8 cellular contexts compared by ENCODE assay signal in genomic region chr7:149873968-149874643, GRCh38. TPM values are rescaled to one million over a fixed set of nuclear protein-coding genes. Genes with fewer than 3 reads are reported as not detected.
A peak's percentile ranks its signal among the peaks of the same experiment; 100 is the strongest.
DNase-seq lines count a peak whose midpoint lies in the region; ATAC-seq, FAIRE-seq and TF ChIP-seq lines count a peak whose summit lies in the region.

Gene ATP6V0E2, plus strand, starts transcription at chr7:149873969. Its CDS starts 97 bp downstream, at chr7:149874066.

- peak within 1 kb of the TSS; percentile 70 to 81 (median 75) for H3K4me3 ChIP-seq in BLaER1 treated with 17β-estradiol and CSF1 and Interleukin-3, amounts not matched to agents 10 nM and 100 nM
- H3K4me3 ChIP-seq in keratinocyte (ENCODE audit: control insufficient read depth in 2 of 3, extremely low read depth in 1 of 3, insufficient read depth in 2 of 3, low read depth in 1 of 3, low read length in 3 of 3), result peak within 1 kb of the TSS; percentile 61 to 80 (median 71)
- H3K4me3 ChIP-seq in subcutaneous abdominal adipose tissue (ENCODE audit: low read depth in 1 of 5, low read length in 5 of 5), result peak within 1 kb of the TSS; percentile 70 to 82 (median 77)

- no peak for FAIRE-seq in keratinocyte (lab: Jason Lieb, UNC)

- peaks cover 36 to 63% (median 53%) of the 10 kb centered on the region in 10 experiments for H3K4me1 ChIP-seq in BLaER1 treated with 17β-estradiol and CSF1 and Interleukin-3, amounts not matched to agents 10 nM and 100 nM
- H3K4me1 ChIP-seq in keratinocyte (ENCODE audit: control insufficient read depth, extremely low read depth, insufficient read depth, low read length) (peaks cover 13% of the 10 kb centered on the region), subcutaneous abdominal adipose tissue (ENCODE audit: control insufficient read depth in 5 of 5, insufficient read depth in 5 of 5, low read length in 5 of 5) (peaks cover 0 to 64% (median 59%) of the 10 kb centered on the region in 5 donors)

- H3K27ac ChIP-seq in BLaER1 treated with 17β-estradiol and CSF1 and Interleukin-3, amounts not matched to agents 10 nM and 100 nM, result peak within 1 kb of the TSS in 10 of 11 experiments; percentile 36 to 72 (median 62); a peak in 19 of 22 replicates
- peak within 1 kb of the TSS; percentile 93 for H3K27ac ChIP-seq in angular gyrus (ENCODE audit: low read depth, low read length)
- peak within 1 kb of the TSS; percentile 53 for H3K27ac ChIP-seq in keratinocyte (ENCODE audit: control insufficient read depth, insufficient read depth, low read length)
- H3K27ac ChIP-seq in subcutaneous abdominal adipose tissue (ENCODE audit: low read depth, low read length), result peak within 1 kb of the TSS; percentile 82

- H3K79me2 ChIP-seq in keratinocyte (ENCODE audit: control insufficient read depth, insufficient read depth, low read length), result no peaks in the 10 kb centered on the region

- peaks cover 0 to under 1% (median 0%) of the 10 kb centered on the region in 11 experiments; a peak in 1 of 22 replicates for H3K36me3 ChIP-seq in BLaER1 treated with 17β-estradiol and CSF1 and Interleukin-3, amounts not matched to agents 10 nM and 100 nM
- H3K36me3 ChIP-seq in keratinocyte (ENCODE audit: control insufficient read depth in 2 of 2, extremely low read depth in 1 of 2, insufficient read depth in 2 of 2, low read length in 2 of 2), result no peaks in the 10 kb centered on the region
- peaks cover 0 to 7% (median 0%) of the 10 kb centered on the region in 5 donors for H3K36me3 ChIP-seq in subcutaneous abdominal adipose tissue (ENCODE audit: control insufficient read depth in 5 of 5, insufficient read depth in 5 of 5, low read length in 5 of 5)

- H3K4me2 ChIP-seq in BLaER1 treated with 17β-estradiol and CSF1 and Interleukin-3, amounts not matched to agents 10 nM and 100 nM, result peak within 1 kb of the TSS; percentile 93 to 99 (median 97)
- peak within 1 kb of the TSS; percentile 91 for H3K4me2 ChIP-seq in keratinocyte (ENCODE audit: control insufficient read depth, extremely low read depth, insufficient read depth, low read depth, low read length)

- no peaks in the 10 kb centered on the region for H3K9me1 ChIP-seq in keratinocyte (ENCODE audit: control insufficient read depth, extremely low read depth, insufficient read depth, low read length)

- H3K9ac ChIP-seq in BLaER1 treated with 17β-estradiol and CSF1 and Interleukin-3, amounts not matched to agents 10 nM and 100 nM, result peak within 1 kb of the TSS; percentile 67 to 83 (median 76)
- H3K9ac ChIP-seq in keratinocyte (ENCODE audit: control insufficient read depth, extremely low read depth, insufficient read depth, low read length), result peak within 1 kb of the TSS; percentile 72
- peak within 1 kb of the TSS; percentile 56 to 86 (median 76) for H3K9ac ChIP-seq in subcutaneous abdominal adipose tissue (ENCODE audit: low read length in 5 of 5)

- H2AFZ ChIP-seq in keratinocyte (ENCODE audit: control insufficient read depth, low read length), result peak within 1 kb of the TSS; percentile 93

- peaks cover 0 to 16% (median 6%) of the 10 kb centered on the region in 11 experiments; a peak in 9 of 22 replicates for H3K27me3 ChIP-seq in BLaER1 treated with 17β-estradiol and CSF1 and Interleukin-3, amounts not matched to agents 10 nM and 100 nM
- H3K27me3 ChIP-seq in keratinocyte (ENCODE audit: control insufficient read depth, extremely low read depth, insufficient read depth, low read length) (no peaks in the 10 kb centered on the region), subcutaneous abdominal adipose tissue (ENCODE audit: control insufficient read depth in 5 of 5, insufficient read depth in 4 of 5, low read length in 5 of 5) (no peaks in the 10 kb centered on the region)

- no peak for DNase-seq in keratinocyte (ENCODE audit: low read depth, low spot score)
- DNase-seq in activated gamma-delta T cell (lab: John Stamatoyannopoulos, UW), result no peak
- no peak for DNase-seq in stimulated activated CD4-positive, alpha-beta T cell treated with anti-CD3 and anti-CD28 coated beads, Interleukin-15, amount 100 ng/mL, for 24 hours

- no peak for TF ChIP-seq CTCF in keratinocyte (optimal IDR thresholded peaks at IDR 0.05 in 1 of 3, IDR thresholded peaks at IDR 0.05 in 1 of 3, conservative IDR thresholded peaks at IDR 0.05 in 1 of 3; ENCODE audit: extremely low read depth in 1 of 3, insufficient read depth in 2 of 3, low read length in 3 of 3)

- no peaks in the 10 kb centered on the region for H3K9me3 ChIP-seq in BLaER1 treated with 17β-estradiol and CSF1 and Interleukin-3, amounts not matched to agents 10 nM and 100 nM (replicated peaks in 1 of 11)
- H3K9me3 ChIP-seq in keratinocyte (ENCODE audit: control insufficient read depth, low read depth, low read length), result no peaks in the 10 kb centered on the region
- no peaks in the 10 kb centered on the region for H3K9me3 ChIP-seq in subcutaneous abdominal adipose tissue (ENCODE audit: control insufficient read depth in 5 of 5, low read length in 5 of 5)

- peaks cover 0 to 4% (median 0%) of the 10 kb centered on the region in 11 experiments; a peak in 2 of 22 replicates for H4K20me1 ChIP-seq in BLaER1 treated with 17β-estradiol and CSF1 and Interleukin-3, amounts not matched to agents 10 nM and 100 nM
- no peaks in the 10 kb centered on the region for H4K20me1 ChIP-seq in keratinocyte (ENCODE audit: control insufficient read depth, extremely low read depth, insufficient read depth, low read length)

- ATAC-seq in GM19328 (IDR thresholded peaks at IDR 0.05; ENCODE audit: unreplicated experiment) (peak; percentile 24), HG03558 (IDR thresholded peaks at IDR 0.05; ENCODE audit: extremely low read depth, unreplicated experiment) (peak; percentile 19)

- dilution Hi-C loops in keratinocyte (cut with MboI; ENCODE audit: extremely low pct_ligation_motif_present, low sequenced_read_pairs), result no loop called here

RNA-seq across cellular contexts. Expression of gene ATP6V0E2, which starts in this region (rescaled TPM):
- polyA plus RNA-seq in keratinocyte, result 3.5 to 12.0 TPM (median 5.0 TPM) in 3 replicates
- polyA plus RNA-seq in keratinocyte (2011; ENCODE audit: low read depth), result 1.7 TPM
- 5.9 and 12.8 TPM in 2 replicates for polyA plus RNA-seq in keratinocyte (2011; cell fraction: cytosol; rRNA removed)
- polyA plus RNA-seq in keratinocyte (2011; cell fraction: nucleus; rRNA removed), result 4.3 and 5.8 TPM in 2 replicates
- 7.2 and 12.9 TPM in 2 replicates for polyA plus RNA-seq in keratinocyte (2012; ENCODE audit: low replicate concordance)
- 3.6 to 10.2 TPM (median 3.8 TPM) in 3 replicates for polyA minus RNA-seq in keratinocyte
- 14.2 TPM for polyA minus RNA-seq in keratinocyte (2011; cell fraction: cytosol; rRNA and poly(A)+ RNA removed)
- 2.2 and 2.8 TPM in 2 replicates for polyA minus RNA-seq in keratinocyte (2011; cell fraction: nucleus; rRNA and poly(A)+ RNA removed)
